ENCODE assay signal across 24 cellular contexts in genomic region chr2:26932974-26933373, GRCh38.
"Had no signal": no experiment of that assay in that cellular context is flagged by ENCODE, and none has a peak within 500 bp of the region (broad histone marks: within the 10 kb centered on the region; RNA-seq: fewer than 3 reads in every experiment).

No MANE protein-coding gene starts in this region.

- H3K4me3 ChIP-seq: coronary artery, esophagus squamous epithelium, heart right ventricle, left lung, lower lobe of right lung, skin epidermis, transverse colon, upper lobe of right lung, vagina had no signal

- FAIRE-seq: endometrium had no signal

- H3K27me3 ChIP-seq: vagina had no signal

- H3K27ac ChIP-seq: coronary artery, esophagus squamous epithelium, heart right ventricle, left lung, lower lobe of right lung, neutrophil, parathyroid adenoma, skin epidermis, transverse colon, upper lobe of right lung, vagina had no signal

- DNase-seq: dermis blood vessel endothelial cell; effector memory CD4-positive, alpha-beta T cell; erythroblast; esophagus squamous epithelium; foreskin melanocyte; glutamatergic neuron; heart right ventricle; immature natural killer cell; islet precursor cell; kidney glomerular epithelial cell; left lung; lower lobe of right lung; natural killer cell; stimulated activated CD4-positive, alpha-beta T cell treated with anti-CD3 and anti-CD28 coated beads, Interleukin-15, amount 100 ng/mL, for 24 hours; stimulated activated CD4-positive, alpha-beta T cell treated with anti-CD3 and anti-CD28 coated beads, Interleukin-2, amount 100 ng/mL, for 48 hours; stimulated activated naive B cell treated with anti-CD40 and anti-IgM and Interleukin-4, amounts not matched to agents 10 μg/mL and 1 μg/mL and 100 μg/mL, for 72 hours; transverse colon; upper lobe of right lung had no signal

- ATAC-seq: left lung; natural killer cell; stimulated activated naive B cell treated with anti-CD40 and anti-IgM and Interleukin-4, amounts not matched to agents 10 μg/mL and 1 μg/mL and 100 μg/mL, for 72 hours; upper lobe of right lung had no signal

- H3K36me3 ChIP-seq: esophagus squamous epithelium, heart right ventricle, left lung, lower lobe of right lung, neutrophil, transverse colon, upper lobe of right lung, vagina had no signal

- H3K9me3 ChIP-seq: esophagus squamous epithelium, heart right ventricle, left lung, lower lobe of right lung, neutrophil, transverse colon, upper lobe of right lung, vagina had no signal

- H3K4me1 ChIP-seq: esophagus squamous epithelium, heart right ventricle, left lung, lower lobe of right lung, parathyroid adenoma, transverse colon, upper lobe of right lung, vagina had no signal
